ENCODE assay signal across 8 cellular contexts in genomic region chr6:83067448-83068413, GRCh38. TPM values are rescaled to one million over a fixed set of nuclear protein-coding genes. Genes with fewer than 3 reads are reported as not detected.
DNase-seq lines count a peak whose midpoint lies in the region; ATAC-seq and TF ChIP-seq lines count a peak whose summit lies in the region.

TSS of gene DOP1A (plus strand) at chr6:83067671. CDS start at chr6:83096978, 29,307 bp downstream.

- ATAC-seq in GM21619 (IDR thresholded peaks at IDR 0.05; ENCODE audit: unreplicated experiment) (peak; percentile 79), PC-3 (peak; percentile 85)

- H3K4me2 ChIP-seq in PC-3 (ENCODE audit: low read length) = peak within 1 kb of the TSS; percentile 91

- H3K9ac ChIP-seq in PC-3 (ENCODE audit: low read length) = peak within 1 kb of the TSS; percentile 72

- no peaks in the 10 kb centered on the region for H4K20me1 ChIP-seq in PC-3 (ENCODE audit: low read length)

- H3K4me1 ChIP-seq in PC-3 (ENCODE audit: insufficient read depth, low read length) = peaks cover 19% of the 10 kb centered on the region; the same call in 1 of the 2 replicates

- H3K9me2 ChIP-seq in PC-3 (replicated peaks; ENCODE audit: low read length) = no peaks in the 10 kb centered on the region

- no peaks in the 10 kb centered on the region for H3K27me3 ChIP-seq in PC-3 (ENCODE audit: low read length)

- no peaks in the 10 kb centered on the region for H3K36me3 ChIP-seq in PC-3 (ENCODE audit: low read depth, low read length)

- H3K79me2 ChIP-seq in PC-3 (ENCODE audit: low read length) = peaks cover 62% of the 10 kb centered on the region

- intact Hi-C loops in PC-3 (cut with micrococcal nuclease) = loop anchor here (1.0 to 5.0 kb wide), 5 partner anchors 125 to 820 kb away; partner anchors contain the start of genes IBTK, PGM3 and RWDD2A

- CTCF ChIA-PET in PC-3 (lab: Charles Lee) = interaction anchor here (0.7 to 2.9 kb wide), 5 partner anchors 124 to 739 kb away, joined by 3 to 25 read pairs (median 6); no protein-coding TSS in a partner anchor

- peak within 1 kb of the TSS; percentile 91 for H2AFZ ChIP-seq in PC-3 (ENCODE audit: low read length)

- H3K27ac ChIP-seq in PC-3 (ENCODE audit: low read length) (peak within 1 kb of the TSS; percentile 28), epithelial cell of prostate (peak within 1 kb of the TSS; percentile 92)

- peak; percentile 85 for TF ChIP-seq CTCF in PC-3 (conservative IDR thresholded peaks at IDR 0.05; ENCODE audit: low read depth, low read length)

- POLR2A ChIA-PET in PC-3 (lab: Charles Lee; ENCODE audit: unreplicated experiment) = no interaction called here

- H3F3A ChIP-seq in PC-3 (ENCODE audit: low read length, unreplicated experiment) = no peaks in the 10 kb centered on the region

- H3K4me3 ChIP-seq in Jurkat, Clone E6-1 (ENCODE audit: low read length) = peak within 1 kb of the TSS; percentile 77
- peak within 1 kb of the TSS; percentile 90 for H3K4me3 ChIP-seq in PC-3 (ENCODE audit: low read length)

- no peaks in the 10 kb centered on the region for H3K9me3 ChIP-seq in PC-3 (ENCODE audit: low read length)

- no TSS peak for BruUV-seq in PC-3 (replicated peaks; lab: Mats Ljungman, UMichigan)

- DNase-seq in DMS53 treated with DMSO at 0.1 percent for 48 hours (lab: John Stamatoyannopoulos, UW; ENCODE audit: unreplicated experiment) = peak; percentile 85
- peak; percentile 88 for DNase-seq in Jurkat, Clone E6-1 (ENCODE audit: low read depth, low spot score)
- peak; percentile 93 for DNase-seq in PC-3
- DNase-seq in activated T-cell treated with anti-CD3 and anti-CD28 coated beads, Interleukin-2, amount 50 U/mL, for 1 hour = peak; percentile 96
- DNase-seq in epithelial cell of prostate (ENCODE audit: low read depth, low spot score) = peak; percentile 82
- peak; percentile 96 for DNase-seq in mucosa of gallbladder (ENCODE audit: low spot score)
- peak; percentile 94 to 98 for DNase-seq in stimulated activated CD8-positive, alpha-beta memory T cell treated with anti-CD3 and anti-CD28 coated beads, Interleukin-4, amount 100 ng/mL, for 4 hours (ENCODE audit: low read depth in 2 of 2, low spot score in 1 of 2)

RNA-seq across cellular contexts. Expression of gene DOP1A, which starts in this region (rescaled TPM):
- polyA plus RNA-seq in Jurkat, Clone E6-1 (2012; ENCODE audit: insufficient read depth, insufficient read length) = 10.8 TPM
- total RNA-seq in PC-3 (2014; rRNA removed) = 5.5 and 7.5 TPM in 2 replicates
- total RNA-seq in mucosa of gallbladder = 25.7 TPM

Comparison
In these comparisons a context has a peak if more than half of its experiments do, and no peak if none do; other contexts are left out.
1. Peak in every context shown above with its lines: DNase-seq, ATAC-seq, H3K4me3 ChIP-seq and H3K27ac ChIP-seq.